ENCODE assay signal across 16 cellular contexts in the genomic region with DNA sequence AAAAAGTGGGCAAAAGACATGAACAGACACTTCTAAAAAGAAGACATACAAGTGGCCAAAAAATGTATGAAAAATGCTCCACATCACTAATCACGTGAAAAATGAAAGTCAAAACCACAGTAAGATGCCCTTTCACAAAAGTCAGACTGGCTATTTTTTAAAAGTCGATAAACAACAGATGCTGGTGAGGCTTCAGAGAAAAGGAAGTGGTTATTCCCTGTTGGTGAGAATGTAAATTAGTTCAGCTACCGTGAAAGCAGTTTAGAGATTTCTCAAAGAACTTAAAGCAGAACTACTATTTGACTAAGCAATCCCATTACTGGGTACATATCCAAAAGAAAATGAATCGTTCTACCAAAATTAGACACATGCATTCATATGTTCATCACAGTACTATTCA.
DNase-seq lines count a peak whose midpoint lies in the region; ATAC-seq lines count a peak whose summit lies in the region.
"Had no signal": no experiment of that assay in that cellular context is flagged by ENCODE, and none has a peak within 500 bp of the region (broad histone marks: within the 10 kb centered on the region; RNA-seq: fewer than 3 reads in every experiment).

No MANE protein-coding gene starts in this region.

- ATAC-seq in GM18867 (IDR thresholded peaks at IDR 0.05; ENCODE audit: unreplicated experiment) (peak; percentile 56), GM21619 (IDR thresholded peaks at IDR 0.05; ENCODE audit: unreplicated experiment) (peak; percentile 58), HG03469 (IDR thresholded peaks at IDR 0.05; ENCODE audit: unreplicated experiment) (peak; percentile 69)
- ATAC-seq: activated CD4-positive, alpha-beta T cell treated with anti-CD3 and anti-CD28 coated beads for 36 hours; natural killer cell had no signal

- intact Hi-C loops in head of caudate nucleus (cut with DNase I) = no loop called here

- no peak for DNase-seq in mucosa of gallbladder (ENCODE audit: low spot score)
- no peak for DNase-seq in RPMI8226
- DNase-seq in activated CD8-positive, alpha-beta memory T cell treated with anti-CD3 and anti-CD28 coated beads for 24 hours = no peak
- no peak for DNase-seq in head of caudate nucleus
- DNase-seq: activated CD4-positive, alpha-beta T cell treated with anti-CD3 and anti-CD28 coated beads for 36 hours; activated effector memory CD4-positive, alpha-beta T cell treated with anti-CD3 and anti-CD28 coated beads, Interleukin-2, amount 50 U/mL, for 16 hours; adrenal gland; AML-193; central memory CD4-positive, alpha-beta T cell; effector CD4-positive, alpha-beta T cell; natural killer cell; NCI-H69; posterior cingulate gyrus had no signal
